10 cellular contexts compared by ENCODE assay signal in genomic region chr11:122843281-122844150, GRCh38. TPM values are rescaled to one million over a fixed set of nuclear protein-coding genes. Genes with fewer than 3 reads are reported as not detected.
DNase-seq lines count a peak whose midpoint lies in the region; ATAC-seq, FAIRE-seq and TF ChIP-seq lines count a peak whose summit lies in the region.
"Had no signal": no experiment of that assay in that cellular context is flagged by ENCODE, and none has a peak within 500 bp of the region (broad histone marks: within the 10 kb centered on the region; RNA-seq: fewer than 3 reads in every experiment).

No MANE protein-coding gene starts in this region.

- H3K27me3 ChIP-seq in endodermal cell (ENCODE audit: control insufficient read depth, insufficient read depth, low read length, poor library complexity, severe bottlenecking), result no peaks in the 10 kb centered on the region

- no peak overlapping the region for H3K4me3 Mint-ChIP-seq in endodermal cell

- peaks cover 31% of the 10 kb centered on the region for H3K4me1 Mint-ChIP-seq in endodermal cell

- DNase-seq in GM12891 (ENCODE audit: insufficient read length, low spot score), result peak; percentile 19
- DNase-seq in NCI-H345 treated with DMSO at 0.1 percent for 48 hours (lab: John Stamatoyannopoulos, UW; ENCODE audit: unreplicated experiment), result peak; percentile 62
- peak; percentile 73 for DNase-seq in endodermal cell
- no peak for DNase-seq in epidermal melanocyte (ENCODE audit: insufficient read length, low spot score)
- DNase-seq in dedifferentiated amniotic fluid mesenchymal stem cell (ENCODE audit: extremely low spot score), result no peak
- DNase-seq in hepatic stellate cell (ENCODE audit: low spot score), result no peak
- DNase-seq in HEK293T (ENCODE audit: extremely low spot score), result no peak

- H3K36me3 Mint-ChIP-seq in endodermal cell (ENCODE audit: low read depth), result no peaks in the 10 kb centered on the region

- no peak overlapping the region for H3K9ac ChIP-seq in endodermal cell (ENCODE audit: extremely low read depth, low read length, poor library complexity, severe bottlenecking)

- H3K9me3 Mint-ChIP-seq in endodermal cell, result peaks cover 2% of the 10 kb centered on the region

- H3K36me3 ChIP-seq in endodermal cell (ENCODE audit: control insufficient read depth, insufficient read depth, low read length), result no peaks in the 10 kb centered on the region

- H3K27me3 Mint-ChIP-seq in endodermal cell (ENCODE audit: insufficient read depth), result no peaks in the 10 kb centered on the region

- CTCF ChIA-PET in HEK293T (lab: Yijun Ruan, JAX), result interaction anchor here (0.6 to 1.2 kb wide), 2 partner anchors 10 to 264 kb away, joined by 4 read pairs; no protein-coding TSS in a partner anchor

- 66 to 81% methylated on average over 6 to 10 of the region's 10 CpGs for WGBS in endodermal cell (ENCODE audit: insufficient coverage in 1 of 2, insufficient read length in 1 of 2), 2 experiments

- POLR2A ChIA-PET in HEK293T (lab: Yijun Ruan, JAX), result no interaction called here

- no peak for TF ChIP-seq CTCF in endodermal cell (conservative IDR thresholded peaks at IDR 0.05)

- no peak overlapping the region for H3K27ac ChIP-seq in endodermal cell (ENCODE audit: low read depth, low read length)

- FAIRE-seq in GM12891 (lab: Jason Lieb, UNC), result peak; percentile 91
- FAIRE-seq: H1, islet of Langerhans had no signal

- peaks cover 4% of the 10 kb centered on the region for H3K4me1 ChIP-seq in endodermal cell (ENCODE audit: control insufficient read depth, insufficient read depth, low read length)

- peak overlapping the region; percentile 83 for H3K27ac Mint-ChIP-seq in endodermal cell

- no peak for TF ChIP-seq POLR2A in GM12891 (IDR thresholded peaks at IDR 0.05; ENCODE audit: low read depth, low read length)

- peak; percentile 87 for ATAC-seq in GM21576 (IDR thresholded peaks at IDR 0.05; ENCODE audit: unreplicated experiment)

- H3K9me3 ChIP-seq in endodermal cell (ENCODE audit: control insufficient read depth, low read length), result no peaks in the 10 kb centered on the region

- peak overlapping the region; percentile 16 for H3K4me3 ChIP-seq in endodermal cell (ENCODE audit: low read length)

TF ChIP-seq in GM12891, 5 proteins besides CTCF, POLR2A, EP300 and RAD21:
- TF ChIP-seq PAX5 (IDR thresholded peaks at IDR 0.05; ENCODE audit: insufficient read depth, low read length, severe bottlenecking) (peak; percentile 45), TAF1 (IDR thresholded peaks at IDR 0.05; ENCODE audit: low read depth, low read length) (no peak), SPI1 (IDR thresholded peaks at IDR 0.05; ENCODE audit: low read depth, low read length) (peak; percentile 68), POU2F2 (IDR thresholded peaks at IDR 0.05; ENCODE audit: low read depth, low read length) (no peak), POLR2AphosphoS5 (IDR thresholded peaks at IDR 0.05; ENCODE audit: low read depth, low read length) (no peak)

TF ChIP-seq in HEK293T, 16 proteins besides CTCF, POLR2A, EP300 and RAD21:
- TF ChIP-seq HDGF (IDR thresholded peaks at IDR 0.05; ENCODE audit: borderline replicate concordance), result no peak
- no peak for TF ChIP-seq TARDBP (IDR thresholded peaks at IDR 0.05)
- TF ChIP-seq LEF1 (IDR thresholded peaks at IDR 0.05; ENCODE audit: borderline replicate concordance), result no peak
- TF ChIP-seq CTBP1 (IDR thresholded peaks at IDR 0.05; ENCODE audit: borderline replicate concordance), result no peak
- no peak for TF ChIP-seq BHLHE40 (IDR thresholded peaks at IDR 0.05; ENCODE audit: borderline replicate concordance)
- TF ChIP-seq NFRKB (IDR thresholded peaks at IDR 0.05), result no peak
- TF ChIP-seq SP1 (IDR thresholded peaks at IDR 0.05), result no peak
- TF ChIP-seq FOXM1 (IDR thresholded peaks at IDR 0.05; ENCODE audit: borderline replicate concordance), result no peak
- no peak for TF ChIP-seq PKNOX1 (IDR thresholded peaks at IDR 0.05)
- no peak for TF ChIP-seq FOXA1 (IDR thresholded peaks at IDR 0.05)
- no peak for TF ChIP-seq ARNT (IDR thresholded peaks at IDR 0.05)
- no peak for TF ChIP-seq SUZ12 (IDR thresholded peaks at IDR 0.05)
- no peak for TF ChIP-seq L3MBTL2 (conservative IDR thresholded peaks at IDR 0.05)
- TF ChIP-seq FOXK2 (IDR thresholded peaks at IDR 0.05), result no peak
- TF ChIP-seq ELF4 (IDR thresholded peaks at IDR 0.05), result no peak
- no peak for TF ChIP-seq ZNF384 (IDR thresholded peaks at IDR 0.05)

RNA-seq across cellular contexts. Expression of gene CRTAM, which starts 5.2 kb away (rescaled TPM):
- 0.94 TPM for polyA plus RNA-seq in GM12891 (2012; ENCODE audit: low read depth, missing spikeins)
- not detected for total RNA-seq in endodermal cell
- polyA plus RNA-seq in endodermal cell (2013, experiment 1 of 2), result not detected
- not detected for polyA plus RNA-seq in endodermal cell (2013, experiment 2 of 2)
- total RNA-seq: H1 had no signal
- polyA plus RNA-seq: H1 had no signal

RNA-seq across cellular contexts. Expression of gene JHY, which starts 39.0 kb away (rescaled TPM):
- 2.4 TPM for polyA plus RNA-seq in GM12891 (2012; ENCODE audit: low read depth, missing spikeins)
- total RNA-seq in endodermal cell, result 1 to 10 TPM; 2.1 to 4.8 TPM
- 4.5 TPM for polyA plus RNA-seq in endodermal cell (2013, experiment 1 of 2)
- 5.0 TPM for polyA plus RNA-seq in endodermal cell (2013, experiment 2 of 2)

Comparison
In these comparisons a context has a peak if more than half of its experiments do, and no peak if none do; other contexts are left out.
1. DNase-seq: peak in GM12891 (single experiment), NCI-H345 treated with DMSO at 0.1 percent for 48 hours (single experiment) and endodermal cell (single experiment); none in epidermal melanocyte (single experiment), dedifferentiated amniotic fluid mesenchymal stem cell (single experiment), hepatic stellate cell (single experiment) and HEK293T (single experiment).